In the genomic region with DNA sequence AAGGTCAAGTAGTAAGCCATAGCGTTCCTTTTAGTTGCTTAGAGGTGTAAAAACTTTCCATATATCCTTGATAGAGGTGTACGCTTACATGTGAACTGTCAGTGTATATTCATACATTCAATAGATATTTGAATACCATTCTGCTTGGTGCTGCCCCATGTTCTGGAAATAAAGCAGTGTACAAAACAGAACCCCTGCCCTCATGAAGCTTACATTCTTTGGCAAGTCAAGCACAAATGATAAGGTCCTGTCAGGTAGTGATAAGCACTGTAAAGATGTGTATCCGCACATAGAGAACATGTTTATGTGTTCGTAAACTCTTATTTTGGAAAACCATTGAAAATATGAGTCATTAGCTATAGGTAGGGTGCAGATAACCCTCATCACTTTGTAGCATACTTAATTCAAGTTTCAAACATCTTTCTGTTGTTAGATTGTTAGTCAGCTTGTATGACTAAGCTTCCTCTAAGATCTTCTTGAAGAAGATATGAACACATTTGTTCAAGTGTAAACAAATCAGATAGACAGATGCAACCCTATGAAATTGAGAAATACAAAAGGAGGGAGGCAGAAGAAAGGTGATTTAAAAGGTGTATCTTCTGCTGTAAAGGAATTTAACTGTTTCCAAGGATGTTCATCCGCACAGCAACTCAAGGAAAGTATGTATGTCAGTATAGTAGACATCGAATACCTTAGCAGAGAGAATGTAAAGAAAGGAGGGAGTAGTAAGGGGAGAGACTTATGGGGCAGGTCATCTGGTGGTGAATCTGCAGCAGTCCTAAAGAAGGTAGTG, we compare ENCODE assay signal across 1 cellular context.
TF ChIP-seq lines count a peak whose summit lies in the region.

No MANE protein-coding gene starts in this region.

TF ChIP-seq in A549, 52 proteins besides CTCF, POLR2A, EP300 and RAD21 (continued from another document):
- no peak for TF ChIP-seq REST (IDR thresholded peaks at IDR 0.05)
- TF ChIP-seq HOXA7 (CRISPR knock-in tag; IDR thresholded peaks at IDR 0.05), result no peak
- no peak for TF ChIP-seq FOSL2 (IDR thresholded peaks at IDR 0.05)
- TF ChIP-seq FOSL2 (CRISPR knock-in tag; IDR thresholded peaks at IDR 0.05), result peak; percentile 20; the same call in 1 of the 2 replicates
TF ChIP-seq in A549: peak in this region for 1.
